Comparison of ENCODE assay signal across 12 cellular contexts in the genomic region with DNA sequence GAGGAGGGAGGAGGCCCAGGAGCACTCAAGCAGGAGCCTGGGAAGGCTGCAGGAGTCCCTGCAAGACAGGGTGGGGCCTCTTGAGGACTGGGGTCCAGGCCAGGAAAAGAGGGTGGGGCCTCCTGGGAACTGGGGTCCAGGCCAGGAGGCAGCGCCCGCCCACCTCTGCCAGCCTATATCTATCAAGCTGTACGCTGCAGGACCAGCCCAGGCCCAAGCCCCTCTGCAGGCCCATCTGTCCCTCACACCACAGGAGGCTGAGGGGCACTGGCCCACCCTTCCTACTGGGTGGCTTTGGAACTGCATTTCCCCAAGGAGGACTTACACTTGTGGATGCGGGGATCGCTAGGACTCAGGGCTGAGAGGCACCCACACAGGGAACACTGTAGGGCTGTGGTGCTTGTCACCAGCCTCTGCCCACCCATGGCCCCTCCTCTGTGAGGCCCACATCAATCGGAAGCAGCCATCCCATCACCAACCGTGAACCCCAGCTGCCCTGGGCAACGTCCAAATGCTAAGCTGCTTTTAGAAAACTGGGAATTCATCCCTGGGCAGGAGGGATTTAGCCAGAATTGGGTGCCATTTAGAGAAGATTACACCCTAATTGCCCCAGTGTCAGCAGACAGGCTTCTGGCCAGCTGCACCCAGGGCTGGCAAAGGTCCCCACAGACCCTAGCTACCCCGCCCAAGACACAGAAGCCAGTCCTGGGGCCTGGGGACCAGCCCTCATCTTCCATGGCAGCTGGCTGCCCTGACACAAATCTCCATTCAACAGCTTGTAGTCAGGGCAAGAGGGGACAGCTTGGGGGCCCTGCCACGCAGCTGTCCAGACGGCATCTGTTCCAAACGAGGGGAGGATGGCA. TPM values are rescaled to one million over a fixed set of nuclear protein-coding genes. Genes with fewer than 3 reads are reported as not detected.
DNase-seq lines count a peak whose midpoint lies in the region; ATAC-seq and TF ChIP-seq lines count a peak whose summit lies in the region.
"Had no signal": no experiment of that assay in that cellular context is flagged by ENCODE, and none has a peak within 500 bp of the region (broad histone marks: within the 10 kb centered on the region; RNA-seq: fewer than 3 reads in every experiment).

No MANE protein-coding gene starts in this region.

- H3K36me3 Mint-ChIP-seq in GM23338 (ENCODE audit: low read depth) = peaks cover 14% of the 10 kb centered on the region

- H3K36me3 ChIP-seq in GM23338 (ENCODE audit: insufficient read depth) (no peaks in the 10 kb centered on the region), WERI-Rb-1 (peaks cover 3% of the 10 kb centered on the region; the same call in 1 of the 2 replicates), right atrium auricular region (no peaks in the 10 kb centered on the region)
- H3K36me3 ChIP-seq: ovary had no signal

- peaks cover 56% of the 10 kb centered on the region for H3K4me1 Mint-ChIP-seq in GM23338

- peaks cover 3% of the 10 kb centered on the region for H3K9me3 ChIP-seq in WERI-Rb-1 (ENCODE audit: severe bottlenecking)
- H3K9me3 ChIP-seq in right atrium auricular region = no peaks in the 10 kb centered on the region
- H3K9me3 ChIP-seq: ovary had no signal

- no peak overlapping the region for H3K27ac Mint-ChIP-seq in GM23338

- H3K9me2 ChIP-seq in GM23338 (ENCODE audit: insufficient read depth) = no peaks in the 10 kb centered on the region

- H3K4me2 ChIP-seq in GM23338 = no peak overlapping the region

- H3K4me3 ChIP-seq in GM23338 (no peak overlapping the region), WERI-Rb-1 (ENCODE audit: low read depth, low read length) (peak overlapping the region; percentile 25; the same call in 1 of the 2 replicates), right atrium auricular region (no peak overlapping the region)
- H3K4me3 ChIP-seq: ovary had no signal

- TF ChIP-seq CTCF in GM23338 (conservative IDR thresholded peaks at IDR 0.05; ENCODE audit: low read depth in 2 of 2) (no peak), WERI-Rb-1 (IDR thresholded peaks at IDR 0.05; ENCODE audit: low read depth, low read length) (no peak), right atrium auricular region (IDR thresholded peaks at IDR 0.05) (no peak)

- peaks cover 11% of the 10 kb centered on the region for H4K20me1 ChIP-seq in GM23338 (replicated peaks; ENCODE audit: insufficient read depth)

- peaks cover 20% of the 10 kb centered on the region for H3K27me3 Mint-ChIP-seq in GM23338 (ENCODE audit: insufficient read depth, low read depth, poor library complexity)
- H3K27me3 Mint-ChIP-seq: CD4-positive, alpha-beta memory T cell had no signal

- DNase-seq in GM23338 (ENCODE audit: low spot score) (no peak), WERI-Rb-1 (peak; percentile 78), right atrium auricular region (ENCODE audit: low spot score) (no peak), putamen (ENCODE audit: low spot score) (peak; percentile 86), activated gamma-delta T cell treated with Interleukin-2 at 50 U/mL for 16 hours (no peak)
- no peak for DNase-seq in activated T-cell treated with anti-CD3 and anti-CD28 coated beads, Interleukin-2, amount 50 U/mL, for 1 hour
- DNase-seq: CD4-positive, alpha-beta memory T cell; NCI-H1048; PC-3 had no signal

- no peaks in the 10 kb centered on the region for H3F3A ChIP-seq in GM23338 (replicated peaks; ENCODE audit: low read depth)

- H3K4me1 ChIP-seq in GM23338 (ENCODE audit: insufficient read depth) = peaks cover 9% of the 10 kb centered on the region
- H3K4me1 ChIP-seq in right atrium auricular region = peaks cover 0 to 74% of the 10 kb centered on the region in 2 donors

- H2AFZ ChIP-seq in GM23338 = no peak overlapping the region

- H3K79me2 ChIP-seq in GM23338 (replicated peaks; ENCODE audit: insufficient read depth) = peaks cover 95% of the 10 kb centered on the region

- H3K27ac ChIP-seq in GM23338 (ENCODE audit: low read depth) (no peak overlapping the region), WERI-Rb-1 (peak overlapping the region; percentile 92), right atrium auricular region (peak overlapping the region; percentile 52 to 59)
- H3K27ac ChIP-seq: ovary had no signal

- peak; percentile 61 for ATAC-seq in GM23338
- no peak for ATAC-seq in GM18511 (IDR thresholded peaks at IDR 0.05; ENCODE audit: unreplicated experiment)
- ATAC-seq in GM19351 (IDR thresholded peaks at IDR 0.05; ENCODE audit: unreplicated experiment) = no peak
- ATAC-seq: PC-3 had no signal

- H3K9me3 Mint-ChIP-seq in GM23338 = no peaks in the 10 kb centered on the region

- H3K27me3 ChIP-seq in GM23338 (ENCODE audit: insufficient read depth) (no peaks in the 10 kb centered on the region), WERI-Rb-1 (ENCODE audit: insufficient read depth, low read depth, severe bottlenecking) (no peaks in the 10 kb centered on the region), right atrium auricular region (no peaks in the 10 kb centered on the region)
- H3K27me3 ChIP-seq: ovary had no signal

- H3K4me3 Mint-ChIP-seq in GM23338 = no peak overlapping the region
- H3K4me3 Mint-ChIP-seq: CD4-positive, alpha-beta memory T cell had no signal

TF ChIP-seq in GM23338, 12 proteins besides CTCF, POLR2A, EP300 and RAD21 (continues in another document):
- TF ChIP-seq ZNF462 (CRISPR knock-in tag; IDR thresholded peaks at IDR 0.05) = no peak
- no peak for TF ChIP-seq ZNF114 (CRISPR knock-in tag; IDR thresholded peaks at IDR 0.05)
- no peak for TF ChIP-seq JUNB (IDR thresholded peaks at IDR 0.05; ENCODE audit: unreplicated experiment)

RNA-seq across cellular contexts. Expression of gene BICD2, which starts 15.3 kb away (rescaled TPM):
- total RNA-seq in GM23338 (2014; rRNA removed; shearing (Covaris generic)) = 34.3 and 38.1 TPM in 2 replicates
- 8.7 and 9.6 TPM in 2 replicates for polyA plus RNA-seq in GM23338 (2016; fragmentation: Nextera tagmentation; extraction: Ambion mirVana)
- total RNA-seq in right atrium auricular region = 10 to 100 TPM; 32.2 to 40.4 TPM

Comparison
In these comparisons a context has a peak if more than half of its experiments do, and no peak if none do; other contexts are left out.
1. DNase-seq: peak in WERI-Rb-1 (single experiment) and putamen (single experiment); none in GM23338 (single experiment), right atrium auricular region (single experiment), activated gamma-delta T cell treated with Interleukin-2 at 50 U/mL for 16 hours (single experiment) and activated T-cell treated with anti-CD3 and anti-CD28 coated beads, Interleukin-2, amount 50 U/mL, for 1 hour (single experiment).